ENCODE assay signal across 1 cellular context in the genomic region with DNA sequence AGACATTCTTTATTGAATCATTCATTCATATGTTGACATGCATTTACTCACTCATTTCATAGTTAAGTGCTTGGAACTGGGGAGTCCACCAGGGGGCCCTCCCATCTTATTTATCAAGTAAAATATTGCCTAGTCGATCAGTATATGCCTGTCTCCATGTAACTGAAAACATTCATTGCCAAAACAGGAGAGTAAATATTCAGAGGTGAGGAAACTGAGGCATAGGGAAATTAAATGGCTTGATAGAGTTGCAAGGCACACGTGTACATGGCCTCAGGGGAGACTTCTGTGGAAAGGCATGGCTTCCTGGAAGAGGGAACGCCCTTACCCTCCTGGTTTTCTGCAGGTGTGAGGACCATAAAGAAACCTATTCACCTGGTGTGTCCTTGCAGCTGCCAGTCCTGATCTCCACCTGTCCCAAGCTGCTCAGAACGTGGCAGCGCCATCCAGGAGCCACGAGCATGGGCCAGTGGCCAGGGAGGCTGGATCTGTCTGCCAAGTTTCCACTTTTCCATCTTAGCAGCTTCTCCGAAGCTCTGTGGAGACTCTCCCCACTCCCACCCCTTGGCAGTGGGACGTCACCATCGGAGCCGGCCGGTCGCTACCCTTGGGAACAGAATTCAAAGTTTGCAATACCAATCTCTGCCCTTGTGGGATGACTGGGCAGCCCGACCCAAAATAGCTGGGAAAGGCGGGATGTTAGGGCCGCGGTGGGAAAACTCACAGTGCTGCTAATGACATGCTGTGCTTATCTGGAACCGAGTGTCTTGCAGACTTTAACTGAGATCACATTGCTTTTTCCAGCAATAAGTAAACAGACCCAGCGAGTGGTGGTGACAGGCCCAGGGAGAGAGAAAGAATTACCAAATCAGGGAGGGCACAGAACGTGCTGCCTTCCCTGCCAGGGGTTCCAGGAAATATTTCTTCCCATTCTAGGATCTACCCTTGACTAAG.
TF ChIP-seq lines count a peak whose summit lies in the region.

No MANE protein-coding gene starts in this region.

TF ChIP-seq in HEK293, 187 proteins besides CTCF, POLR2A, EP300 and RAD21 (continued from another document and continues in another):
- peak; percentile 95 for TF ChIP-seq ZNF335 (tag by site-specific recombination; conservative IDR thresholded peaks at IDR 0.05)
- peak; percentile 44 for TF ChIP-seq ZNF366 (tag by site-specific recombination; conservative IDR thresholded peaks at IDR 0.05)
- TF ChIP-seq ZNF529 (tag by site-specific recombination; IDR thresholded peaks at IDR 0.05; ENCODE audit: insufficient replicate concordance): no peak
- TF ChIP-seq, protein P1, sequence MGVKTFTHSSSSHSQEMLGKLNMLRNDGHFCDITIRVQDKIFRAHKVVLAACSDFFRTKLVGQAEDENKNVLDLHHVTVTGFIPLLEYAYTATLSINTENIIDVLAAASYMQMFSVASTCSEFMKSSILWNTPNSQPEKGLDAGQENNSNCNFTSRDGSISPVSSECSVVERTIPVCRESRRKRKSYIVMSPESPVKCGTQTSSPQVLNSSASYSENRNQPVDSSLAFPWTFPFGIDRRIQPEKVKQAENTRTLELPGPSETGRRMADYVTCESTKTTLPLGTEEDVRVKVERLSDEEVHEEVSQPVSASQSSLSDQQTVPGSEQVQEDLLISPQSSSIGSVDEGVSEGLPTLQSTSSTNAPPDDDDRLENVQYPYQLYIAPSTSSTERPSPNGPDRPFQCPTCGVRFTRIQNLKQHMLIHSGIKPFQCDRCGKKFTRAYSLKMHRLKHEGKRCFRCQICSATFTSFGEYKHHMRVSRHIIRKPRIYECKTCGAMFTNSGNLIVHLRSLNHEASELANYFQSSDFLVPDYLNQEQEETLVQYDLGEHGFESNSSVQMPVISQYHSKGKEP (tag by site-specific recombination; IDR thresholded peaks at IDR 0.05): no peak
- TF ChIP-seq, protein P2, sequence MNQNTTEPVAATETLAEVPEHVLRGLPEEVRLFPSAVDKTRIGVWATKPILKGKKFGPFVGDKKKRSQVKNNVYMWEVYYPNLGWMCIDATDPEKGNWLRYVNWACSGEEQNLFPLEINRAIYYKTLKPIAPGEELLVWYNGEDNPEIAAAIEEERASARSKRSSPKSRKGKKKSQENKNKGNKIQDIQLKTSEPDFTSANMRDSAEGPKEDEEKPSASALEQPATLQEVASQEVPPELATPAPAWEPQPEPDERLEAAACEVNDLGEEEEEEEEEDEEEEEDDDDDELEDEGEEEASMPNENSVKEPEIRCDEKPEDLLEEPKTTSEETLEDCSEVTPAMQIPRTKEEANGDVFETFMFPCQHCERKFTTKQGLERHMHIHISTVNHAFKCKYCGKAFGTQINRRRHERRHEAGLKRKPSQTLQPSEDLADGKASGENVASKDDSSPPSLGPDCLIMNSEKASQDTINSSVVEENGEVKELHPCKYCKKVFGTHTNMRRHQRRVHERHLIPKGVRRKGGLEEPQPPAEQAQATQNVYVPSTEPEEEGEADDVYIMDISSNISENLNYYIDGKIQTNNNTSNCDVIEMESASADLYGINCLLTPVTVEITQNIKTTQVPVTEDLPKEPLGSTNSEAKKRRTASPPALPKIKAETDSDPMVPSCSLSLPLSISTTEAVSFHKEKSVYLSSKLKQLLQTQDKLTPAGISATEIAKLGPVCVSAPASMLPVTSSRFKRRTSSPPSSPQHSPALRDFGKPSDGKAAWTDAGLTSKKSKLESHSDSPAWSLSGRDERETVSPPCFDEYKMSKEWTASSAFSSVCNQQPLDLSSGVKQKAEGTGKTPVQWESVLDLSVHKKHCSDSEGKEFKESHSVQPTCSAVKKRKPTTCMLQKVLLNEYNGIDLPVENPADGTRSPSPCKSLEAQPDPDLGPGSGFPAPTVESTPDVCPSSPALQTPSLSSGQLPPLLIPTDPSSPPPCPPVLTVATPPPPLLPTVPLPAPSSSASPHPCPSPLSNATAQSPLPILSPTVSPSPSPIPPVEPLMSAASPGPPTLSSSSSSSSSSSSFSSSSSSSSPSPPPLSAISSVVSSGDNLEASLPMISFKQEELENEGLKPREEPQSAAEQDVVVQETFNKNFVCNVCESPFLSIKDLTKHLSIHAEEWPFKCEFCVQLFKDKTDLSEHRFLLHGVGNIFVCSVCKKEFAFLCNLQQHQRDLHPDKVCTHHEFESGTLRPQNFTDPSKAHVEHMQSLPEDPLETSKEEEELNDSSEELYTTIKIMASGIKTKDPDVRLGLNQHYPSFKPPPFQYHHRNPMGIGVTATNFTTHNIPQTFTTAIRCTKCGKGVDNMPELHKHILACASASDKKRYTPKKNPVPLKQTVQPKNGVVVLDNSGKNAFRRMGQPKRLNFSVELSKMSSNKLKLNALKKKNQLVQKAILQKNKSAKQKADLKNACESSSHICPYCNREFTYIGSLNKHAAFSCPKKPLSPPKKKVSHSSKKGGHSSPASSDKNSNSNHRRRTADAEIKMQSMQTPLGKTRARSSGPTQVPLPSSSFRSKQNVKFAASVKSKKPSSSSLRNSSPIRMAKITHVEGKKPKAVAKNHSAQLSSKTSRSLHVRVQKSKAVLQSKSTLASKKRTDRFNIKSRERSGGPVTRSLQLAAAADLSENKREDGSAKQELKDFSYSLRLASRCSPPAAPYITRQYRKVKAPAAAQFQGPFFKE (tag by site-specific recombination; IDR thresholded peaks at IDR 0.05; ENCODE audit: borderline replicate concordance): no peak
- TF ChIP-seq, protein P3, sequence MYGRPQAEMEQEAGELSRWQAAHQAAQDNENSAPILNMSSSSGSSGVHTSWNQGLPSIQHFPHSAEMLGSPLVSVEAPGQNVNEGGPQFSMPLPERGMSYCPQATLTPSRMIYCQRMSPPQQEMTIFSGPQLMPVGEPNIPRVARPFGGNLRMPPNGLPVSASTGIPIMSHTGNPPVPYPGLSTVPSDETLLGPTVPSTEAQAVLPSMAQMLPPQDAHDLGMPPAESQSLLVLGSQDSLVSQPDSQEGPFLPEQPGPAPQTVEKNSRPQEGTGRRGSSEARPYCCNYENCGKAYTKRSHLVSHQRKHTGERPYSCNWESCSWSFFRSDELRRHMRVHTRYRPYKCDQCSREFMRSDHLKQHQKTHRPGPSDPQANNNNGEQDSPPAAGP (tag by site-specific recombination; IDR thresholded peaks at IDR 0.05): peak; percentile 99
- TF ChIP-seq, protein P4, sequence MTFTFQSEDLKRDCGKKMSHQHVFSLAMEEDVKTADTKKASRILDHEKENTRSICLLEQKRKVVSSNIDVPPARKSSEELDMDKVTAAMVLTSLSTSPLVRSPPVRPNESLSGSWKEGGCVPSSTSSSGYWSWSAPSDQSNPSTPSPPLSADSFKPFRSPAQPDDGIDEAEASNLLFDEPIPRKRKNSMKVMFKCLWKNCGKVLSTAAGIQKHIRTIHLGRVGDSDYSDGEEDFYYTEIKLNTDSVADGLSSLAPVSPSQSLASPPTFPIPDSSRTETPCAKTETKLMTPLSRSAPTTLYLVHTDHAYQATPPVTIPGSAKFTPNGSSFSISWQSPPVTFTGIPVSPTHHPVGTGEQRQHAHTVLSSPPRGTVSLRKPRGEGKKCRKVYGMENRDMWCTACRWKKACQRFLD (tag by site-specific recombination; IDR thresholded peaks at IDR 0.05): no peak
- no peak for TF ChIP-seq ZNF239 (tag by site-specific recombination; IDR thresholded peaks at IDR 0.05)
- no peak for TF ChIP-seq ZBTB21 (tag by site-specific recombination; IDR thresholded peaks at IDR 0.05)
- TF ChIP-seq ZBTB48 (tag by site-specific recombination; IDR thresholded peaks at IDR 0.05): peak; percentile 78
- no peak for TF ChIP-seq ZNF560 (tag by site-specific recombination; IDR thresholded peaks at IDR 0.05; ENCODE audit: borderline replicate concordance)
- peak; percentile 80 for TF ChIP-seq ZNF654 (tag by site-specific recombination; IDR thresholded peaks at IDR 0.05; ENCODE audit: low read depth)
- TF ChIP-seq ZNF404 (tag by site-specific recombination; IDR thresholded peaks at IDR 0.05): no peak
- peak; percentile 99 for TF ChIP-seq ZIC2 (tag by site-specific recombination; IDR thresholded peaks at IDR 0.05)
- TF ChIP-seq, protein P5, sequence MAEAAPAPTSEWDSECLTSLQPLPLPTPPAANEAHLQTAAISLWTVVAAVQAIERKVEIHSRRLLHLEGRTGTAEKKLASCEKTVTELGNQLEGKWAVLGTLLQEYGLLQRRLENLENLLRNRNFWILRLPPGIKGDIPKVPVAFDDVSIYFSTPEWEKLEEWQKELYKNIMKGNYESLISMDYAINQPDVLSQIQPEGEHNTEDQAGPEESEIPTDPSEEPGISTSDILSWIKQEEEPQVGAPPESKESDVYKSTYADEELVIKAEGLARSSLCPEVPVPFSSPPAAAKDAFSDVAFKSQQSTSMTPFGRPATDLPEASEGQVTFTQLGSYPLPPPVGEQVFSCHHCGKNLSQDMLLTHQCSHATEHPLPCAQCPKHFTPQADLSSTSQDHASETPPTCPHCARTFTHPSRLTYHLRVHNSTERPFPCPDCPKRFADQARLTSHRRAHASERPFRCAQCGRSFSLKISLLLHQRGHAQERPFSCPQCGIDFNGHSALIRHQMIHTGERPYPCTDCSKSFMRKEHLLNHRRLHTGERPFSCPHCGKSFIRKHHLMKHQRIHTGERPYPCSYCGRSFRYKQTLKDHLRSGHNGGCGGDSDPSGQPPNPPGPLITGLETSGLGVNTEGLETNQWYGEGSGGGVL (tag by site-specific recombination; IDR thresholded peaks at IDR 0.05): no peak
- TF ChIP-seq, protein P6, sequence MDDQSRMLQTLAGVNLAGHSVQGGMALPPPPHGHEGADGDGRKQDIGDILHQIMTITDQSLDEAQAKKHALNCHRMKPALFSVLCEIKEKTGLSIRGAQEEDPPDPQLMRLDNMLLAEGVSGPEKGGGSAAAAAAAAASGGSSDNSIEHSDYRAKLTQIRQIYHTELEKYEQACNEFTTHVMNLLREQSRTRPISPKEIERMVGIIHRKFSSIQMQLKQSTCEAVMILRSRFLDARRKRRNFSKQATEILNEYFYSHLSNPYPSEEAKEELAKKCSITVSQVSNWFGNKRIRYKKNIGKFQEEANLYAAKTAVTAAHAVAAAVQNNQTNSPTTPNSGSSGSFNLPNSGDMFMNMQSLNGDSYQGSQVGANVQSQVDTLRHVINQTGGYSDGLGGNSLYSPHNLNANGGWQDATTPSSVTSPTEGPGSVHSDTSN (CRISPR knock-in tag; IDR thresholded peaks at IDR 0.05): no peak
- TF ChIP-seq, protein P7, sequence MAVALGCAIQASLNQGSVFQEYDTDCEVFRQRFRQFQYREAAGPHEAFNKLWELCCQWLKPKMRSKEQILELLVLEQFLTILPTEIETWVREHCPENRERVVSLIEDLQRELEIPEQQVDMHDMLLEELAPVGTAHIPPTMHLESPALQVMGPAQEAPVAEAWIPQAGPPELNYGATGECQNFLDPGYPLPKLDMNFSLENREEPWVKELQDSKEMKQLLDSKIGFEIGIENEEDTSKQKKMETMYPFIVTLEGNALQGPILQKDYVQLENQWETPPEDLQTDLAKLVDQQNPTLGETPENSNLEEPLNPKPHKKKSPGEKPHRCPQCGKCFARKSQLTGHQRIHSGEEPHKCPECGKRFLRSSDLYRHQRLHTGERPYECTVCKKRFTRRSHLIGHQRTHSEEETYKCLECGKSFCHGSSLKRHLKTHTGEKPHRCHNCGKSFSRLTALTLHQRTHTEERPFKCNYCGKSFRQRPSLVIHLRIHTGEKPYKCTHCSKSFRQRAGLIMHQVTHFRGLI (tag by site-specific recombination; IDR thresholded peaks at IDR 0.05): no peak
- peak; percentile 68 for TF ChIP-seq KLF1 (tag by site-specific recombination; IDR thresholded peaks at IDR 0.05)
- no peak for TF ChIP-seq GLI4 (tag by site-specific recombination; IDR thresholded peaks at IDR 0.05)
- peak; percentile 57 for TF ChIP-seq ZNF664 (tag by site-specific recombination; IDR thresholded peaks at IDR 0.05)
- no peak for TF ChIP-seq ZNF175 (tag by site-specific recombination; IDR thresholded peaks at IDR 0.05)
- TF ChIP-seq, protein P8, sequence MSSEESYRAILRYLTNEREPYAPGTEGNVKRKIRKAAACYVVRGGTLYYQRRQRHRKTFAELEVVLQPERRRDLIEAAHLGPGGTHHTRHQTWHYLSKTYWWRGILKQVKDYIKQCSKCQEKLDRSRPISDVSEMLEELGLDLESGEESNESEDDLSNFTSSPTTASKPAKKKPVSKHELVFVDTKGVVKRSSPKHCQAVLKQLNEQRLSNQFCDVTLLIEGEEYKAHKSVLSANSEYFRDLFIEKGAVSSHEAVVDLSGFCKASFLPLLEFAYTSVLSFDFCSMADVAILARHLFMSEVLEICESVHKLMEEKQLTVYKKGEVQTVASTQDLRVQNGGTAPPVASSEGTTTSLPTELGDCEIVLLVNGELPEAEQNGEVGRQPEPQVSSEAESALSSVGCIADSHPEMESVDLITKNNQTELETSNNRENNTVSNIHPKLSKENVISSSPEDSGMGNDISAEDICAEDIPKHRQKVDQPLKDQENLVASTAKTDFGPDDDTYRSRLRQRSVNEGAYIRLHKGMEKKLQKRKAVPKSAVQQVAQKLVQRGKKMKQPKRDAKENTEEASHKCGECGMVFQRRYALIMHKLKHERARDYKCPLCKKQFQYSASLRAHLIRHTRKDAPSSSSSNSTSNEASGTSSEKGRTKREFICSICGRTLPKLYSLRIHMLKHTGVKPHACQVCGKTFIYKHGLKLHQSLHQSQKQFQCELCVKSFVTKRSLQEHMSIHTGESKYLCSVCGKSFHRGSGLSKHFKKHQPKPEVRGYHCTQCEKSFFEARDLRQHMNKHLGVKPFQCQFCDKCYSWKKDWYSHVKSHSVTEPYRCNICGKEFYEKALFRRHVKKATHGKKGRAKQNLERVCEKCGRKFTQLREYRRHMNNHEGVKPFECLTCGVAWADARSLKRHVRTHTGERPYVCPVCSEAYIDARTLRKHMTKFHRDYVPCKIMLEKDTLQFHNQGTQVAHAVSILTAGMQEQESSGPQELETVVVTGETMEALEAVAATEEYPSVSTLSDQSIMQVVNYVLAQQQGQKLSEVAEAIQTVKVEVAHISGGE (tag by site-specific recombination; conservative IDR thresholded peaks at IDR 0.05; ENCODE audit: low read depth): no peak
- TF ChIP-seq, protein P9, sequence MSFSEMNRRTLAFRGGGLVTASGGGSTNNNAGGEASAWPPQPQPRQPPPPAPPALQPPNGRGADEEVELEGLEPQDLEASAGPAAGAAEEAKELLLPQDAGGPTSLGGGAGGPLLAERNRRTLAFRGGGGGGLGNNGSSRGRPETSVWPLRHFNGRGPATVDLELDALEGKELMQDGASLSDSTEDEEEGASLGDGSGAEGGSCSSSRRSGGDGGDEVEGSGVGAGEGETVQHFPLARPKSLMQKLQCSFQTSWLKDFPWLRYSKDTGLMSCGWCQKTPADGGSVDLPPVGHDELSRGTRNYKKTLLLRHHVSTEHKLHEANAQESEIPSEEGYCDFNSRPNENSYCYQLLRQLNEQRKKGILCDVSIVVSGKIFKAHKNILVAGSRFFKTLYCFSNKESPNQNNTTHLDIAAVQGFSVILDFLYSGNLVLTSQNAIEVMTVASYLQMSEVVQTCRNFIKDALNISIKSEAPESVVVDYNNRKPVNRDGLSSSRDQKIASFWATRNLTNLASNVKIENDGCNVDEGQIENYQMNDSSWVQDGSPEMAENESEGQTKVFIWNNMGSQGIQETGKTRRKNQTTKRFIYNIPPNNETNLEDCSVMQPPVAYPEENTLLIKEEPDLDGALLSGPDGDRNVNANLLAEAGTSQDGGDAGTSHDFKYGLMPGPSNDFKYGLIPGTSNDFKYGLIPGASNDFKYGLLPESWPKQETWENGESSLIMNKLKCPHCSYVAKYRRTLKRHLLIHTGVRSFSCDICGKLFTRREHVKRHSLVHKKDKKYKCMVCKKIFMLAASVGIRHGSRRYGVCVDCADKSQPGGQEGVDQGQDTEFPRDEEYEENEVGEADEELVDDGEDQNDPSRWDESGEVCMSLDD (tag by site-specific recombination; IDR thresholded peaks at IDR 0.05): no peak
- peak; percentile 68 for TF ChIP-seq ZSCAN30 (tag by site-specific recombination; IDR thresholded peaks at IDR 0.05)
- no peak for TF ChIP-seq ZNF223 (tag by site-specific recombination; IDR thresholded peaks at IDR 0.05)
- TF ChIP-seq ZNF670 (tag by site-specific recombination; IDR thresholded peaks at IDR 0.05; ENCODE audit: low read depth): no peak
- no peak for TF ChIP-seq SALL2 (tag by site-specific recombination; IDR thresholded peaks at IDR 0.05; ENCODE audit: borderline replicate concordance)
- peak; percentile 93 for TF ChIP-seq ZNF600 (tag by site-specific recombination; IDR thresholded peaks at IDR 0.05)
